ENCODE assay signal across 21 cellular contexts in genomic region chr20:41552295-41553068, GRCh38.
DNase-seq lines count a peak whose midpoint lies in the region; ATAC-seq, FAIRE-seq and TF ChIP-seq lines count a peak whose summit lies in the region.
"Had no signal": no experiment of that assay in that cellular context is flagged by ENCODE, and none has a peak within 500 bp of the region (broad histone marks: within the 10 kb centered on the region; RNA-seq: fewer than 3 reads in every experiment).

No MANE protein-coding gene starts in this region.

- H3K4me1 ChIP-seq in HepG2 (ENCODE audit: insufficient read depth, low read length) = peaks cover 44% of the 10 kb centered on the region
- H3K4me1 ChIP-seq in right lobe of liver = no peaks in the 10 kb centered on the region
- H3K4me1 ChIP-seq in K562 (replicated peaks in 1 of 2; ENCODE audit: control insufficient read depth in 2 of 2, insufficient read depth in 2 of 2, low read length in 2 of 2) = no peaks in the 10 kb centered on the region; a peak in 2 of 5 replicates
- H3K4me1 ChIP-seq in smooth muscle cell (ENCODE audit: low read depth) = peaks cover 16% of the 10 kb centered on the region
- peaks cover 0 to 1% of the 10 kb centered on the region in 2 donors for H3K4me1 ChIP-seq in right atrium auricular region

- H3K9me1 ChIP-seq in K562 (ENCODE audit: control insufficient read depth, insufficient read depth, low read length) = no peaks in the 10 kb centered on the region

- H3K4me3 ChIP-seq in HepG2 (replicated peaks in 1 of 3; ENCODE audit: insufficient read depth in 1 of 3, low read depth in 2 of 3, low read length in 3 of 3) (no peak overlapping the region), right lobe of liver (no peak overlapping the region), K562 (no peak overlapping the region), smooth muscle cell (peak overlapping the region; percentile 11), right atrium auricular region (no peak overlapping the region)
- H3K4me3 ChIP-seq: BLaER1 treated with 17β-estradiol and CSF1 and Interleukin-3, amounts not matched to agents 10 nM and 100 nM; MG63 had no signal

- no peak for TF ChIP-seq POLR2A in HepG2 (IDR thresholded peaks at IDR 0.05; ENCODE audit: insufficient read depth in 1 of 2, low read depth in 2 of 2, low read length in 2 of 2)
- no peak for TF ChIP-seq POLR2A in right lobe of liver (IDR thresholded peaks at IDR 0.05)
- TF ChIP-seq POLR2A in K562 (conservative IDR thresholded peaks at IDR 0.05) = no peak

- H3K4me2 ChIP-seq in HepG2 (ENCODE audit: low read depth, low read length) (no peak overlapping the region), K562 (ENCODE audit: insufficient read depth, low read length) (no peak overlapping the region), smooth muscle cell (peak overlapping the region; percentile 51)

- ATAC-seq in HepG2 (no peak), right lobe of liver (no peak), K562 (no peak), GM18511 (IDR thresholded peaks at IDR 0.05; ENCODE audit: unreplicated experiment) (no peak)
- ATAC-seq: PC-3 had no signal

- DNase-seq in HepG2 (ENCODE audit: low spot score) = no peak
- no peak for DNase-seq in right lobe of liver
- no peak for DNase-seq in K562 (ENCODE audit: extremely low read depth in 1 of 4, low spot score in 3 of 4)
- no peak for DNase-seq in smooth muscle cell (lab: John Stamatoyannopoulos, UW; ENCODE audit: unreplicated experiment)
- DNase-seq in T-helper 9 cell = no peak
- DNase-seq in right atrium auricular region (ENCODE audit: low spot score) = no peak
- DNase-seq: CD8-positive, alpha-beta memory T cell; Karpas-422; MG63; NCI-H1048; NCI-H1436 treated with DMSO at 0.1 percent for 48 hours; NCI-H2029; NCI-H345; NCI-H524 treated with DMSO at 0.1 percent for 48 hours; PC-3; RPMI8226; SIG-M5 had no signal

- H3K36me3 ChIP-seq in HepG2 (replicated peaks in 1 of 2; ENCODE audit: control insufficient read depth in 1 of 2, insufficient read depth in 2 of 2, low read length in 2 of 2) = peaks cover 2 to 3% of the 10 kb centered on the region in 2 experiments; a peak in 1 of 5 replicates
- H3K36me3 ChIP-seq in right lobe of liver = no peaks in the 10 kb centered on the region
- no peaks in the 10 kb centered on the region for H3K36me3 ChIP-seq in K562 (ENCODE audit: control insufficient read depth, insufficient read depth, low read length)
- H3K36me3 ChIP-seq in smooth muscle cell (ENCODE audit: low read depth) = no peaks in the 10 kb centered on the region
- H3K36me3 ChIP-seq in right atrium auricular region = no peaks in the 10 kb centered on the region

- H2AFZ ChIP-seq in HepG2 (ENCODE audit: low read length) (no peak overlapping the region), K562 (ENCODE audit: low read depth, low read length) (no peak overlapping the region), smooth muscle cell (ENCODE audit: low read depth) (no peak overlapping the region)

- in situ Hi-C loops in HepG2 (cut with HindIII; ENCODE audit: extremely low pct_ligation_motif_present, low pct_unique_long_range_greater_than_20kb) (no loop called here), K562 (cut with MboI) (no loop called here)

- no peak for TF ChIP-seq EP300 in HepG2 (IDR thresholded peaks at IDR 0.05; ENCODE audit: low read depth in 2 of 2, low read length in 2 of 2)
- TF ChIP-seq EP300 in HepG2 (CRISPR knock-in tag; IDR thresholded peaks at IDR 0.05; ENCODE audit: borderline replicate concordance) = no peak
- no peak for TF ChIP-seq EP300 in K562 (IDR thresholded peaks at IDR 0.05; ENCODE audit: low read length)

- POLR2A ChIA-PET in HepG2 (lab: Yijun Ruan, JAX) (interaction anchor here (1.1 kb wide), 1 partner anchor 12 kb away, joined by 3 read pairs; no protein-coding TSS in a partner anchor), K562 (lab: Yijun Ruan, JAX) (interaction anchor here (1.2 kb wide), 1 partner anchor 8 kb away, joined by 3 read pairs; no protein-coding TSS in a partner anchor)

- TF ChIP-seq CTCF in HepG2 (CRISPR knock-in tag; IDR thresholded peaks at IDR 0.05) = no peak
- TF ChIP-seq CTCF in right lobe of liver (IDR thresholded peaks at IDR 0.05) = no peak
- no peak for TF ChIP-seq CTCF in K562 (IDR thresholded peaks at IDR 0.05 in 2 of 3, conservative IDR thresholded peaks at IDR 0.05 in 1 of 3; ENCODE audit: insufficient read depth in 2 of 3, low read depth in 1 of 3, low read length in 3 of 3)
- TF ChIP-seq CTCF in smooth muscle cell (IDR thresholded peaks at IDR 0.05; ENCODE audit: borderline replicate concordance, insufficient read depth, poor library complexity, severe bottlenecking) = no peak
- no peak for TF ChIP-seq CTCF in right atrium auricular region (IDR thresholded peaks at IDR 0.05)

- no TSS peak for BruUV-seq in HepG2 (replicated peaks; lab: Mats Ljungman, UMichigan)
- BruUV-seq in K562 (replicated peaks; lab: Mats Ljungman, UMichigan) = no TSS peak

- H3K27me3 ChIP-seq in HepG2 (ENCODE audit: control insufficient read depth in 1 of 2, insufficient read depth in 2 of 2, low read length in 2 of 2) (no peaks in the 10 kb centered on the region), right lobe of liver (no peaks in the 10 kb centered on the region), K562 (ENCODE audit: control insufficient read depth in 2 of 2, insufficient read depth in 2 of 2, low read length in 2 of 2) (no peaks in the 10 kb centered on the region), smooth muscle cell (ENCODE audit: low read depth) (no peaks in the 10 kb centered on the region), right atrium auricular region (no peaks in the 10 kb centered on the region)
- H3K27me3 ChIP-seq: BLaER1 treated with 17β-estradiol and CSF1 and Interleukin-3, amounts not matched to agents 10 nM and 100 nM; MG63 had no signal

- CTCF ChIA-PET in HepG2 (lab: Yijun Ruan, JAX; ENCODE audit: low intra/inter-chr PET ratio, low total read pairs) (no interaction called here), K562 (lab: Yijun Ruan, JAX; ENCODE audit: low intra/inter-chr PET ratio) (no interaction called here)

- 98% methylated on average over 5 of the region's 5 CpGs for WGBS in HepG2 (ENCODE audit: low lambda C conversion rate)
- 96% methylated on average over 5 of the region's 5 CpGs for WGBS in right lobe of liver (ENCODE audit: insufficient coverage, low coverage, low lambda C conversion rate, missing lambda C conversion rate)
- 90% methylated on average over 5 of the region's 5 CpGs for WGBS in K562 (ENCODE audit: insufficient coverage, low coverage, missing lambda C conversion rate)
- 92% methylated on average over 5 of the region's 5 CpGs for WGBS in smooth muscle cell (ENCODE audit: low lambda C conversion rate)

- no peaks in the 10 kb centered on the region for H3F3A ChIP-seq in smooth muscle cell (ENCODE audit: low read depth)

- H3K79me2 ChIP-seq in HepG2 (ENCODE audit: insufficient read depth, low read length) (peaks cover 60% of the 10 kb centered on the region), K562 (ENCODE audit: control insufficient read depth, insufficient read depth, low read length) (peaks cover 48% of the 10 kb centered on the region), smooth muscle cell (ENCODE audit: low read depth) (peaks cover 43% of the 10 kb centered on the region)

- H3K9me3 ChIP-seq in HepG2 (ENCODE audit: low read length) = no peaks in the 10 kb centered on the region
- H3K9me3 ChIP-seq in right lobe of liver = no peaks in the 10 kb centered on the region
- H3K9me3 ChIP-seq in K562 (replicated peaks; ENCODE audit: control insufficient read depth, insufficient read depth, low read depth, low read length) = no peaks in the 10 kb centered on the region; the same call in 1 of the 2 replicates
- no peaks in the 10 kb centered on the region for H3K9me3 ChIP-seq in smooth muscle cell (replicated peaks; ENCODE audit: low read depth)
- H3K9me3 ChIP-seq in right atrium auricular region = no peaks in the 10 kb centered on the region

- intact Hi-C loops in HepG2 (cut with micrococcal nuclease; ENCODE audit: unreplicated experiment) (no loop called here), right lobe of liver (cut with DNase I) (no loop called here), K562 (cut with micrococcal nuclease) (no loop called here)

- H3K9ac ChIP-seq in HepG2 (ENCODE audit: insufficient read depth, low read depth, low read length) (no peak overlapping the region), K562 (ENCODE audit: insufficient read depth in 1 of 2, low read depth in 2 of 2, low read length in 2 of 2) (no peak overlapping the region), smooth muscle cell (ENCODE audit: low read depth) (no peak overlapping the region)
- H3K9ac ChIP-seq: BLaER1 treated with 17β-estradiol and CSF1 and Interleukin-3, amounts not matched to agents 10 nM and 100 nM had no signal

- H3K27ac ChIP-seq in HepG2 (ENCODE audit: extremely low read length, insufficient read depth, low read length) (no peak overlapping the region), right lobe of liver (no peak overlapping the region), K562 (ENCODE audit: extremely low read depth, low read depth, low read length) (no peak overlapping the region), smooth muscle cell (ENCODE audit: low read depth) (peak overlapping the region; percentile 61), right atrium auricular region (no peak overlapping the region)
- H3K27ac ChIP-seq: BLaER1 treated with 17β-estradiol and CSF1 and Interleukin-3, amounts not matched to agents 10 nM and 100 nM had no signal

- TF ChIP-seq RAD21 in HepG2 (CRISPR knock-in tag; IDR thresholded peaks at IDR 0.05) (no peak), K562 (CRISPR knock-in tag; conservative IDR thresholded peaks at IDR 0.05 in 1 of 2, IDR thresholded peaks at IDR 0.05 in 1 of 2) (no peak)

- FAIRE-seq in HepG2 (lab: Jason Lieb, UNC) (no peak), K562 (lab: Jason Lieb, UNC) (no peak)
- FAIRE-seq: GM12892, H1 had no signal

- peaks cover 20% of the 10 kb centered on the region for H4K20me1 ChIP-seq in HepG2 (ENCODE audit: insufficient read depth, low read length)
- no peaks in the 10 kb centered on the region for H4K20me1 ChIP-seq in K562 (replicated peaks; ENCODE audit: control insufficient read depth, insufficient read depth, low read length)
- peaks cover 64% of the 10 kb centered on the region for H4K20me1 ChIP-seq in smooth muscle cell (ENCODE audit: low read depth)

TF ChIP-seq in HepG2, 621 proteins besides CTCF, POLR2A, EP300 and RAD21 (continues in another document):
- TF ChIP-seq CREB1 (IDR thresholded peaks at IDR 0.05) (peak; percentile 54), CREB1 (CRISPR knock-in tag; IDR thresholded peaks at IDR 0.05) (no peak), ZKSCAN5 (CRISPR knock-in tag; IDR thresholded peaks at IDR 0.05) (no peak), MIXL1 (CRISPR knock-in tag; IDR thresholded peaks at IDR 0.05) (no peak)

TF ChIP-seq in K562, 482 proteins besides CTCF, POLR2A, EP300 and RAD21 (continues in another document):
- TF ChIP-seq ATF3 (IDR thresholded peaks at IDR 0.05) (peak; percentile 33; the same call in 1 of the 2 replicates), ATF3 (CRISPR knock-in tag; conservative IDR thresholded peaks at IDR 0.05) (no peak)

Comparison
In these comparisons a context has a peak if more than half of its experiments do, and no peak if none do; other contexts are left out.
1. Of the 241 proteins assayed by ChIP-seq in both HepG2 and K562: peak only in HepG2: RBM22; only in K562: none; in both: none; in neither: 237; mixed calls (peak in some experiments, not most) for 3.